1 cellular context compared by ENCODE assay signal in genomic region chr9:91949293-91949945, GRCh38.
TF ChIP-seq lines count a peak whose summit lies in the region.

No MANE protein-coding gene starts in this region.

TF ChIP-seq in HCT116, 20 proteins besides CTCF, POLR2A, EP300 and RAD21 (continued from another document):
- TF ChIP-seq, protein P1, sequence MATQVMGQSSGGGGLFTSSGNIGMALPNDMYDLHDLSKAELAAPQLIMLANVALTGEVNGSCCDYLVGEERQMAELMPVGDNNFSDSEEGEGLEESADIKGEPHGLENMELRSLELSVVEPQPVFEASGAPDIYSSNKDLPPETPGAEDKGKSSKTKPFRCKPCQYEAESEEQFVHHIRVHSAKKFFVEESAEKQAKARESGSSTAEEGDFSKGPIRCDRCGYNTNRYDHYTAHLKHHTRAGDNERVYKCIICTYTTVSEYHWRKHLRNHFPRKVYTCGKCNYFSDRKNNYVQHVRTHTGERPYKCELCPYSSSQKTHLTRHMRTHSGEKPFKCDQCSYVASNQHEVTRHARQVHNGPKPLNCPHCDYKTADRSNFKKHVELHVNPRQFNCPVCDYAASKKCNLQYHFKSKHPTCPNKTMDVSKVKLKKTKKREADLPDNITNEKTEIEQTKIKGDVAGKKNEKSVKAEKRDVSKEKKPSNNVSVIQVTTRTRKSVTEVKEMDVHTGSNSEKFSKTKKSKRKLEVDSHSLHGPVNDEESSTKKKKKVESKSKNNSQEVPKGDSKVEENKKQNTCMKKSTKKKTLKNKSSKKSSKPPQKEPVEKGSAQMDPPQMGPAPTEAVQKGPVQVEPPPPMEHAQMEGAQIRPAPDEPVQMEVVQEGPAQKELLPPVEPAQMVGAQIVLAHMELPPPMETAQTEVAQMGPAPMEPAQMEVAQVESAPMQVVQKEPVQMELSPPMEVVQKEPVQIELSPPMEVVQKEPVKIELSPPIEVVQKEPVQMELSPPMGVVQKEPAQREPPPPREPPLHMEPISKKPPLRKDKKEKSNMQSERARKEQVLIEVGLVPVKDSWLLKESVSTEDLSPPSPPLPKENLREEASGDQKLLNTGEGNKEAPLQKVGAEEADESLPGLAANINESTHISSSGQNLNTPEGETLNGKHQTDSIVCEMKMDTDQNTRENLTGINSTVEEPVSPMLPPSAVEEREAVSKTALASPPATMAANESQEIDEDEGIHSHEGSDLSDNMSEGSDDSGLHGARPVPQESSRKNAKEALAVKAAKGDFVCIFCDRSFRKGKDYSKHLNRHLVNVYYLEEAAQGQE (IDR thresholded peaks at IDR 0.05; ENCODE audit: low read depth) = no peak
TF ChIP-seq in HCT116: peak in this region for 0.
